ENCODE assay signal across 15 cellular contexts in the genomic region with DNA sequence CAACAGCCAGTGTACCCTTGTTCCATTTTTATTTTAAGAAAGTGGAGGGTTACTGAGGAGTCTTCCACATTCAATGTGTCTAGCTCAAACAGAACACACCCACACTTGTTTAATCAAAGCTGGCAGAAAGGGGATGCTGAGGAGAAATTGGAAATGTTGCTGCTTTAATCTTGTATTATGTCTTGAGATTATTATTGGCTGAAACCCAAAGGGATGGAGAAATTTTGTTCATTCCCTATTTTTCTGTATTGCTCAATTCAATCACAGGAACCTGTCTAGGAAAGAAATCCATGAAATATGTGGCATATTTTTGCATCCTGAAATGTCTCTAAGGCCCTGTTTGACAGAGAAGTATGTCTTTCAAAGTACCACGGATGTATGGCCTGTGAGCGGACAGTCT.
A peak's percentile ranks its signal among the peaks of the same experiment; 100 is the strongest.
DNase-seq lines count a peak whose midpoint lies in the region; ATAC-seq and TF ChIP-seq lines count a peak whose summit lies in the region.
"Had no signal": no experiment of that assay in that cellular context is flagged by ENCODE, and none has a peak within 500 bp of the region (broad histone marks: within the 10 kb centered on the region; RNA-seq: fewer than 3 reads in every experiment).

No MANE protein-coding gene starts in this region.

- no peak for ATAC-seq in HG03432 (IDR thresholded peaks at IDR 0.05; ENCODE audit: unreplicated experiment)
- ATAC-seq: CD8-positive, alpha-beta T cell had no signal

- no peak for TF ChIP-seq CTCF in cardiac fibroblast (IDR thresholded peaks at IDR 0.05; ENCODE audit: low read depth, low read length)
- no peak for TF ChIP-seq CTCF in fibroblast of pulmonary artery (IDR thresholded peaks at IDR 0.05; ENCODE audit: low read length, missing control alignments)

- no peak overlapping the region for H3K4me3 ChIP-seq in cardiac fibroblast (replicated peaks in 1 of 2; ENCODE audit: low read depth in 2 of 2, low read length in 2 of 2)
- no peak overlapping the region for H3K4me3 ChIP-seq in fibroblast of pulmonary artery (replicated peaks; ENCODE audit: low read depth, low read length)
- H3K4me3 ChIP-seq: BLaER1, HAP-1 had no signal

- DNase-seq in NCI-H226 (peak; percentile 45), cardiac fibroblast (ENCODE audit: low read depth in 2 of 2) (peak; percentile 15 to 51), fibroblast of pulmonary artery (ENCODE audit: low read depth) (peak; percentile 47), midbrain (lab: John Stamatoyannopoulos, UW) (no peak), superior temporal gyrus (ENCODE audit: extremely low spot score) (no peak)
- DNase-seq: Caco-2; CD4-positive, CD25-positive, alpha-beta regulatory T cell; CD8-positive, alpha-beta T cell; DMS153; DND-41; GOT3; HFFc6 had no signal

Comparison
In these comparisons a context has a peak if more than half of its experiments do, and no peak if none do; other contexts are left out.
1. DNase-seq: peak in NCI-H226 (single experiment), cardiac fibroblast (2 of 2) and fibroblast of pulmonary artery (single experiment); none in midbrain (single experiment) and superior temporal gyrus (single experiment).